Comparison of ENCODE assay signal across 14 cellular contexts in genomic region chr12:57134949-57135348, GRCh38. TPM values are rescaled to one million over a fixed set of nuclear protein-coding genes. Genes with fewer than 3 reads are reported as not detected.
DNase-seq lines count a peak whose midpoint lies in the region; ATAC-seq, FAIRE-seq and TF ChIP-seq lines count a peak whose summit lies in the region.
"Had no signal": no experiment of that assay in that cellular context is flagged by ENCODE, and none has a peak within 500 bp of the region (broad histone marks: within the 10 kb centered on the region; RNA-seq: fewer than 3 reads in every experiment).

No MANE protein-coding gene starts in this region.

- 77 to 91% (median 78%) methylated on average over 8 to 9 of the region's 9 CpGs for WGBS in heart left ventricle, 4 donors

- H3K4me1 ChIP-seq in heart left ventricle (peaks cover 17 to 99% (median 82%) of the 10 kb centered on the region in 12 donors), vagina (peaks cover 96% of the 10 kb centered on the region)

- H3K4me3 Mint-ChIP-seq in osteocyte (ENCODE audit: unreplicated experiment): peak overlapping the region; percentile 47
- H3K4me3 Mint-ChIP-seq: activated CD8-positive, alpha-beta T cell treated with anti-CD3 and anti-CD28 coated beads, Interleukin-2, amount 10 ng/mL, durations not matched to agents 7 days and 5 days had no signal

- peaks cover 16% of the 10 kb centered on the region for H3K36me3 Mint-ChIP-seq in osteocyte (ENCODE audit: unreplicated experiment)

- H3K4me3 ChIP-seq in heart left ventricle: peak overlapping the region in 1 of 12 donors; percentile 11
- H3K4me3 ChIP-seq in foreskin fibroblast (ENCODE audit: low read depth in 1 of 2, low read length in 2 of 2): peak overlapping the region; percentile 35 to 48
- no peak overlapping the region for H3K4me3 ChIP-seq in vagina

- peak overlapping the region; percentile 86 for H3K27ac Mint-ChIP-seq in osteocyte (ENCODE audit: unreplicated experiment)
- H3K27ac Mint-ChIP-seq: activated CD8-positive, alpha-beta T cell treated with anti-CD3 and anti-CD28 coated beads, Interleukin-2, amount 10 ng/mL, durations not matched to agents 7 days and 5 days had no signal

- TF ChIP-seq POLR2A in heart left ventricle (IDR thresholded peaks at IDR 0.05) (no peak), vagina (IDR thresholded peaks at IDR 0.05) (no peak), GM12891 (IDR thresholded peaks at IDR 0.05; ENCODE audit: low read depth, low read length) (no peak)

- H3K9me3 Mint-ChIP-seq in osteocyte (ENCODE audit: unreplicated experiment): no peaks in the 10 kb centered on the region

- intact Hi-C loops in heart left ventricle (cut with DNase I): loop anchor here in 2 of 10 donors (2.0 kb wide), 1 partner anchor 14 kb away; no protein-coding TSS in a partner anchor
- intact Hi-C loops in left cardiac atrium (cut with DNase I): loop anchor here in 1 of 2 donors (5.0 kb wide), 1 partner anchor 37 kb away; no protein-coding TSS in a partner anchor
- intact Hi-C loops in vagina (cut with DNase I): no loop called here

- DNase-seq in heart left ventricle (no peak), left cardiac atrium (no peak), foreskin fibroblast (no peak), osteocyte (ENCODE audit: extremely low spot score, unreplicated experiment) (no peak), vagina (ENCODE audit: extremely low spot score in 2 of 2) (no peak), NCI-H510A treated with DMSO at 0.1 percent for 48 hours (lab: John Stamatoyannopoulos, UW) (no peak), GM12891 (ENCODE audit: insufficient read length, low spot score) (no peak)
- DNase-seq: activated CD8-positive, alpha-beta T cell treated with anti-CD3 and anti-CD28 coated beads, Interleukin-2, amount 10 ng/mL, durations not matched to agents 7 days and 5 days; NCI-H1930 had no signal

- H3K27ac ChIP-seq in heart left ventricle: peak overlapping the region in 11 of 12 donors; percentile 74 to 100 (median 95)
- H3K27ac ChIP-seq in vagina: peak overlapping the region; percentile 99

- TF ChIP-seq CTCF in heart left ventricle (IDR thresholded peaks at IDR 0.05): no peak
- TF ChIP-seq CTCF in foreskin fibroblast (IDR thresholded peaks at IDR 0.05; ENCODE audit: low read depth, low read length): no peak
- TF ChIP-seq CTCF in osteocyte (IDR thresholded peaks at IDR 0.05): no peak
- no peak for TF ChIP-seq CTCF in vagina (IDR thresholded peaks at IDR 0.05)

- H3K36me3 ChIP-seq in heart left ventricle (peaks cover 0 to 24% (median 10%) of the 10 kb centered on the region in 9 donors), vagina (peaks cover 0 to 10% of the 10 kb centered on the region in 2 donors)

- H3K4me1 Mint-ChIP-seq in osteocyte (ENCODE audit: unreplicated experiment): peaks cover 94% of the 10 kb centered on the region

- H3K27me3 Mint-ChIP-seq in osteocyte (ENCODE audit: unreplicated experiment): no peaks in the 10 kb centered on the region

- no peak for FAIRE-seq in GM12891 (lab: Jason Lieb, UNC)
- FAIRE-seq: HTR-8/SVneo, keratinocyte had no signal

- ATAC-seq in heart left ventricle (no peak), left cardiac atrium (no peak), GM19351 (IDR thresholded peaks at IDR 0.05; ENCODE audit: unreplicated experiment) (no peak)
- ATAC-seq: activated CD8-positive, alpha-beta T cell treated with anti-CD3 and anti-CD28 coated beads, Interleukin-2, amount 10 ng/mL, durations not matched to agents 7 days and 5 days had no signal

- H3K27me3 ChIP-seq in heart left ventricle (no peaks in the 10 kb centered on the region), vagina (no peaks in the 10 kb centered on the region)

- H3K9me3 ChIP-seq in heart left ventricle (no peaks in the 10 kb centered on the region), vagina (no peaks in the 10 kb centered on the region)

TF ChIP-seq in GM12891, 5 proteins besides CTCF, POLR2A, EP300 and RAD21:
- TF ChIP-seq PAX5 (IDR thresholded peaks at IDR 0.05; ENCODE audit: insufficient read depth, low read length, severe bottlenecking): no peak
- TF ChIP-seq POLR2AphosphoS5 (IDR thresholded peaks at IDR 0.05; ENCODE audit: low read depth, low read length): no peak
- TF ChIP-seq POU2F2 (IDR thresholded peaks at IDR 0.05; ENCODE audit: low read depth, low read length): no peak
- TF ChIP-seq TAF1 (IDR thresholded peaks at IDR 0.05; ENCODE audit: low read depth, low read length): no peak
- no peak for TF ChIP-seq SPI1 (IDR thresholded peaks at IDR 0.05; ENCODE audit: low read depth, low read length)

RNA-seq across cellular contexts. Expression of gene LRP1, which starts 6.7 kb away (rescaled TPM):
- total RNA-seq in heart left ventricle: 100 to 1,000 TPM in 4 of 9 donors, 10 to 100 TPM in 5; 51.5 to 316 (median 71.1) TPM
- 10 to 100 TPM; 23.0 to 31.5 TPM for polyA plus RNA-seq in heart left ventricle
- total RNA-seq in left cardiac atrium: 100 to 1,000 TPM; 188 to 222 TPM
- 591 and 603 TPM in 2 replicates for total RNA-seq in osteocyte
- 477 TPM for total RNA-seq in vagina
- polyA plus RNA-seq in GM12891 (2012; ENCODE audit: low read depth, missing spikeins): 0.47 TPM

RNA-seq across cellular contexts. Expression of gene LRP1-AS, which starts 12.5 kb away (rescaled TPM):
- total RNA-seq in heart left ventricle (not detected), left cardiac atrium (not detected), osteocyte (not detected in 2 replicates), vagina (not detected)
- polyA plus RNA-seq in heart left ventricle: not detected
- not detected for polyA plus RNA-seq in GM12891 (2012; ENCODE audit: low read depth, missing spikeins)
- total RNA-seq: activated CD8-positive, alpha-beta T cell treated with anti-CD3 and anti-CD28 coated beads, Interleukin-2, amount 10 ng/mL, durations not matched to agents 7 days and 5 days; Daoy; T-helper 2 cell treated with Interferon-gamma antibody and Interleukin-4, amounts not matched to agents 100 ng/mL and 5 ng/mL, for 36 hours had no signal
- polyA plus RNA-seq: keratinocyte had no signal

RNA-seq across cellular contexts. Expression of gene STAT6, which starts 23.8 kb away (rescaled TPM):
- total RNA-seq in heart left ventricle (10 to 100 TPM; 31.6 to 87.7 (median 37.6) TPM), left cardiac atrium (10 to 100 TPM; 77.7 to 78.1 TPM), osteocyte (154 and 161 TPM in 2 replicates), vagina (146 TPM)
- polyA plus RNA-seq in heart left ventricle: 10 to 100 TPM; 39.6 to 41.0 TPM
- polyA plus RNA-seq in GM12891 (2012; ENCODE audit: low read depth, missing spikeins): 99.5 TPM

RNA-seq across cellular contexts. Expression of gene NAB2, which starts 46.0 kb away (rescaled TPM):
- total RNA-seq in heart left ventricle: 10 to 100 TPM in 8 of 9 donors, 1 to 10 TPM in 1; 8.7 to 20.3 (median 11.8) TPM
- 10 to 100 TPM; 10.7 to 30.1 TPM for polyA plus RNA-seq in heart left ventricle
- 10 to 100 TPM; 11.1 to 17.1 TPM for total RNA-seq in left cardiac atrium
- total RNA-seq in osteocyte: 41.9 and 42.8 TPM in 2 replicates
- total RNA-seq in vagina: 34.4 TPM
- polyA plus RNA-seq in GM12891 (2012; ENCODE audit: low read depth, missing spikeins): 13.1 TPM

RNA-seq across cellular contexts. Expression of gene NEMP1, which starts 56.4 kb away (rescaled TPM):
- total RNA-seq in heart left ventricle (10 to 100 TPM in 1 of 9 donors, 1 to 10 TPM in 8; 1.7 to 12.0 (median 3.6) TPM), left cardiac atrium (1 to 10 TPM; 2.8 to 5.3 TPM), osteocyte (12.1 and 14.5 TPM in 2 replicates), vagina (7.1 TPM)
- polyA plus RNA-seq in heart left ventricle: 1 to 10 TPM; 1.4 to 2.2 TPM
- polyA plus RNA-seq in GM12891 (2012; ENCODE audit: low read depth, missing spikeins): 8.8 TPM

Comparison
In these comparisons a context has a peak if more than half of its experiments do, and no peak if none do; other contexts are left out.
1. H3K4me3 ChIP-seq: peak in foreskin fibroblast (2 of 2); none in vagina (0 of 2).